In the genomic region with DNA sequence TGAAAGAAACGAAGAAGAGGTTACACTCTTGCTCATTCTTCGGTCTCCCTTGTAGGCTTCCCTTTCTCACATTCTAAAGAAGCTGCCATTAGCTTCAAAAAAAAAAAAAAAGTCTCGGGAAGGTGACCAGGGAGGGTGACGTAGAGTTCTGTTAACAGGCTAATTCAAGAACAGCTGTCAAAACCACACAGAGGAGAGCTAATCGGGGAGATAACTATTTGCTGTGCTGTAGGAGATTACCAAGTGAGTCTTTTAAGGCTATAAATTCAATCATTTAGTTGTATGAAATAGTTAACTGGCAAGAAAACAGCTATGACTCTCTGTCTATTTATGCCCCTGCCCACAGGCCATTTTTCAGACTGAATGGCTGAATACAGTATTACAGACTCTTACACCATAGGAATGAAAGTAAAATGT, we compare ENCODE assay signal across 8 cellular contexts.
DNase-seq lines count a peak whose midpoint lies in the region; ATAC-seq, FAIRE-seq and TF ChIP-seq lines count a peak whose summit lies in the region.
"Had no signal": no experiment of that assay in that cellular context is flagged by ENCODE, and none has a peak within 500 bp of the region (broad histone marks: within the 10 kb centered on the region; RNA-seq: fewer than 3 reads in every experiment).

No MANE protein-coding gene starts in this region.

- FAIRE-seq in urothelium cell line (lab: Jason Lieb, UNC), result no peak

- intact Hi-C loops in mucosa of descending colon (cut with DNase I, micrococcal nuclease), result no loop called here

- no peak for TF ChIP-seq CTCF in mucosa of descending colon (IDR thresholded peaks at IDR 0.05)

- H3K9me3 ChIP-seq in endocrine pancreas (ENCODE audit: control insufficient read depth, low read length) (no peaks in the 10 kb centered on the region), mucosa of descending colon (no peaks in the 10 kb centered on the region)

- H3K4me1 ChIP-seq in endocrine pancreas (ENCODE audit: control insufficient read depth, insufficient read depth, low read length) (peaks cover 12% of the 10 kb centered on the region), mucosa of descending colon (ENCODE audit: low read depth) (no peaks in the 10 kb centered on the region)

- H3K9ac ChIP-seq in endocrine pancreas (ENCODE audit: control insufficient read depth, insufficient read depth, low read length), result peak overlapping the region; percentile 50

- peaks cover 3% of the 10 kb centered on the region for H3K36me3 ChIP-seq in endocrine pancreas (ENCODE audit: control insufficient read depth, insufficient read depth, low read length)
- H3K36me3 ChIP-seq in mucosa of descending colon (ENCODE audit: low read depth), result no peaks in the 10 kb centered on the region

- peak; percentile 61 for ATAC-seq in mucosa of descending colon

- DNase-seq in NCI-H226, result peak; percentile 14
- no peak for DNase-seq in mucosa of descending colon
- DNase-seq in urothelium cell line (ENCODE audit: low spot score), result peak; percentile 14
- no peak for DNase-seq in NCI-H2227 (lab: John Stamatoyannopoulos, UW; ENCODE audit: unreplicated experiment)
- no peak for DNase-seq in Kasumi-1 (lab: John Stamatoyannopoulos, UW)
- no peak for DNase-seq in NOMO-1 treated with DMSO at 0.1 percent for 48 hours (lab: John Stamatoyannopoulos, UW; ENCODE audit: unreplicated experiment)
- DNase-seq: activated gamma-delta T cell had no signal

- no peaks in the 10 kb centered on the region for H3K27me3 ChIP-seq in endocrine pancreas (ENCODE audit: control insufficient read depth, insufficient read depth, low read length)

- peak overlapping the region; percentile 98 for H3K4me3 ChIP-seq in endocrine pancreas (ENCODE audit: control insufficient read depth, insufficient read depth, low read length)
- no peak overlapping the region for H3K4me3 ChIP-seq in mucosa of descending colon

Comparison
In these comparisons a context has a peak if more than half of its experiments do, and no peak if none do; other contexts are left out.
1. DNase-seq: peak in NCI-H226 (single experiment) and urothelium cell line (single experiment); none in mucosa of descending colon (0 of 3), NCI-H2227 (single experiment), Kasumi-1 (0 of 2) and NOMO-1 treated with DMSO at 0.1 percent for 48 hours (single experiment).